12 cellular contexts compared by ENCODE assay signal in genomic region chr11:97739892-97740782, GRCh38.
DNase-seq lines count a peak whose midpoint lies in the region; ATAC-seq, FAIRE-seq and TF ChIP-seq lines count a peak whose summit lies in the region.
"Had no signal": no experiment of that assay in that cellular context is flagged by ENCODE, and none has a peak within 500 bp of the region (broad histone marks: within the 10 kb centered on the region; RNA-seq: fewer than 3 reads in every experiment).

No MANE protein-coding gene starts in this region.

- H3K27ac ChIP-seq in HepG2 (ENCODE audit: extremely low read length, insufficient read depth, low read length) (no peak overlapping the region), thyroid gland (no peak overlapping the region)

- TF ChIP-seq POLR2A in HepG2 (IDR thresholded peaks at IDR 0.05; ENCODE audit: insufficient read depth in 1 of 2, low read depth in 2 of 2, low read length in 2 of 2) (no peak), thyroid gland (IDR thresholded peaks at IDR 0.05) (no peak)

- ATAC-seq in HepG2, result no peak

- H3K4me1 ChIP-seq in HepG2 (ENCODE audit: insufficient read depth, low read length) (peaks cover 15% of the 10 kb centered on the region; the same call in 1 of the 2 replicates), thyroid gland (no peaks in the 10 kb centered on the region)

- BruUV-seq in HepG2 (replicated peaks; lab: Mats Ljungman, UMichigan), result no TSS peak

- POLR2A ChIA-PET in HepG2 (lab: Yijun Ruan, JAX), result no interaction called here

- H3K36me3 ChIP-seq in bronchial epithelial cell (ENCODE audit: control insufficient read depth, insufficient read depth, low read length) (no peaks in the 10 kb centered on the region), HepG2 (replicated peaks in 1 of 2; ENCODE audit: control insufficient read depth in 1 of 2, insufficient read depth in 2 of 2, low read length in 2 of 2) (no peaks in the 10 kb centered on the region), thyroid gland (no peaks in the 10 kb centered on the region)

- H2AFZ ChIP-seq in HepG2 (ENCODE audit: low read length), result no peak overlapping the region

- H3K4me2 ChIP-seq in HepG2 (ENCODE audit: low read depth, low read length), result no peak overlapping the region

- intact Hi-C loops in HepG2 (cut with micrococcal nuclease; ENCODE audit: unreplicated experiment) (no loop called here), thyroid gland (cut with DNase I) (no loop called here)

- TF ChIP-seq RAD21 in HepG2 (CRISPR knock-in tag; IDR thresholded peaks at IDR 0.05), result no peak

- TF ChIP-seq CTCF in bronchial epithelial cell (IDR thresholded peaks at IDR 0.05; ENCODE audit: insufficient read depth, low read length, severe bottlenecking) (no peak), HepG2 (CRISPR knock-in tag; IDR thresholded peaks at IDR 0.05) (no peak), thyroid gland (IDR thresholded peaks at IDR 0.05) (no peak)

- H3K9ac ChIP-seq in HepG2 (ENCODE audit: insufficient read depth, low read depth, low read length), result no peak overlapping the region

- H3K9me3 ChIP-seq in HepG2 (ENCODE audit: low read length) (peaks cover 57% of the 10 kb centered on the region), thyroid gland (no peaks in the 10 kb centered on the region)

- in situ Hi-C loops in HepG2 (cut with HindIII; ENCODE audit: extremely low pct_ligation_motif_present, low pct_unique_long_range_greater_than_20kb), result no loop called here

- no peak for FAIRE-seq in bronchial epithelial cell (lab: Jason Lieb, UNC)
- no peak for FAIRE-seq in HepG2 (lab: Jason Lieb, UNC)
- FAIRE-seq: D721Med, islet of Langerhans had no signal

- 68% methylated on average over 3 of the region's 4 CpGs for WGBS in HepG2 (ENCODE audit: low lambda C conversion rate)
- 46 to 58% methylated on average over 4 of the region's 4 CpGs for WGBS in thyroid gland, 2 donors

- peak; percentile 83 for DNase-seq in DMS53 (lab: John Stamatoyannopoulos, UW)
- peak; percentile 54 for DNase-seq in MV-4-11 (lab: John Stamatoyannopoulos, UW)
- DNase-seq in bronchial epithelial cell (ENCODE audit: low read depth), result peak; percentile 62
- DNase-seq in HepG2 (ENCODE audit: low spot score), result peak; percentile 13
- DNase-seq in thyroid gland, result no peak
- no peak for DNase-seq in GOT3 (lab: John Stamatoyannopoulos, UW)
- DNase-seq in NCI-H128 (lab: John Stamatoyannopoulos, UW; ENCODE audit: unreplicated experiment), result no peak
- no peak for DNase-seq in activated CD4-positive, alpha-beta T cell treated with anti-CD3 and anti-CD28 coated beads, Interleukin-2, amount 50 U/mL, for 48 hours
- DNase-seq: NCI-H2227 treated with DMSO at 0.1 percent for 48 hours, nucleus accumbens had no signal

- H3K27me3 ChIP-seq in bronchial epithelial cell (ENCODE audit: control insufficient read depth, insufficient read depth, low read length), result no peaks in the 10 kb centered on the region
- H3K27me3 ChIP-seq in HepG2 (ENCODE audit: control insufficient read depth in 1 of 2, insufficient read depth in 2 of 2, low read length in 2 of 2), result no peaks in the 10 kb centered on the region
- no peaks in the 10 kb centered on the region for H3K27me3 ChIP-seq in thyroid gland

- CTCF ChIA-PET in HepG2 (lab: Yijun Ruan, JAX; ENCODE audit: low intra/inter-chr PET ratio, low total read pairs), result no interaction called here

- TF ChIP-seq EP300 in HepG2 (IDR thresholded peaks at IDR 0.05; ENCODE audit: low read depth in 2 of 2, low read length in 2 of 2) (no peak; a peak in 1 of 4 replicates), HepG2 (CRISPR knock-in tag; IDR thresholded peaks at IDR 0.05; ENCODE audit: borderline replicate concordance) (no peak)

- H3K4me3 ChIP-seq in bronchial epithelial cell (ENCODE audit: low read depth, low read length), result no peak overlapping the region
- no peak overlapping the region for H3K4me3 ChIP-seq in HepG2 (replicated peaks in 1 of 3; ENCODE audit: insufficient read depth in 1 of 3, low read depth in 2 of 3, low read length in 3 of 3)
- no peak overlapping the region for H3K4me3 ChIP-seq in thyroid gland (replicated peaks in 1 of 3)

- no peaks in the 10 kb centered on the region for H4K20me1 ChIP-seq in HepG2 (ENCODE audit: insufficient read depth, low read length)

- H3K79me2 ChIP-seq in HepG2 (ENCODE audit: insufficient read depth, low read length), result no peaks in the 10 kb centered on the region

TF ChIP-seq in HepG2, 621 proteins besides CTCF, POLR2A, EP300 and RAD21:
- TF ChIP-seq MEIS1 (CRISPR knock-in tag; IDR thresholded peaks at IDR 0.05; ENCODE audit: borderline replicate concordance), result no peak
- no peak for TF ChIP-seq BCL6 (CRISPR knock-in tag; IDR thresholded peaks at IDR 0.05)
- no peak for TF ChIP-seq ZNF781 (CRISPR knock-in tag; IDR thresholded peaks at IDR 0.05; ENCODE audit: borderline replicate concordance, not compliant biosample characterization)
- TF ChIP-seq ZNF441 (CRISPR knock-in tag; IDR thresholded peaks at IDR 0.05; ENCODE audit: borderline replicate concordance), result no peak
- no peak for TF ChIP-seq MXD3 (CRISPR knock-in tag; IDR thresholded peaks at IDR 0.05)
- TF ChIP-seq, protein P1, sequence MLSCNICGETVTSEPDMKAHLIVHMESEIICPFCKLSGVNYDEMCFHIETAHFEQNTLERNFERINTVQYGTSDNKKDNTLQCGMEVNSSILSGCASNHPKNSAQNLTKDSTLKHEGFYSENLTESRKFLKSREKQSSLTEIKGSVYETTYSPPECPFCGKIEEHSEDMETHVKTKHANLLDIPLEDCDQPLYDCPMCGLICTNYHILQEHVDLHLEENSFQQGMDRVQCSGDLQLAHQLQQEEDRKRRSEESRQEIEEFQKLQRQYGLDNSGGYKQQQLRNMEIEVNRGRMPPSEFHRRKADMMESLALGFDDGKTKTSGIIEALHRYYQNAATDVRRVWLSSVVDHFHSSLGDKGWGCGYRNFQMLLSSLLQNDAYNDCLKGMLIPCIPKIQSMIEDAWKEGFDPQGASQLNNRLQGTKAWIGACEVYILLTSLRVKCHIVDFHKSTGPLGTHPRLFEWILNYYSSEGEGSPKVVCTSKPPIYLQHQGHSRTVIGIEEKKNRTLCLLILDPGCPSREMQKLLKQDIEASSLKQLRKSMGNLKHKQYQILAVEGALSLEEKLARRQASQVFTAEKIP (CRISPR knock-in tag; IDR thresholded peaks at IDR 0.05; ENCODE audit: borderline replicate concordance), result no peak
- no peak for TF ChIP-seq ZNF101 (CRISPR knock-in tag; IDR thresholded peaks at IDR 0.05; ENCODE audit: borderline replicate concordance, low read depth)
- no peak for TF ChIP-seq BHLHE40 (IDR thresholded peaks at IDR 0.05; ENCODE audit: low read length)
- TF ChIP-seq, protein P2, sequence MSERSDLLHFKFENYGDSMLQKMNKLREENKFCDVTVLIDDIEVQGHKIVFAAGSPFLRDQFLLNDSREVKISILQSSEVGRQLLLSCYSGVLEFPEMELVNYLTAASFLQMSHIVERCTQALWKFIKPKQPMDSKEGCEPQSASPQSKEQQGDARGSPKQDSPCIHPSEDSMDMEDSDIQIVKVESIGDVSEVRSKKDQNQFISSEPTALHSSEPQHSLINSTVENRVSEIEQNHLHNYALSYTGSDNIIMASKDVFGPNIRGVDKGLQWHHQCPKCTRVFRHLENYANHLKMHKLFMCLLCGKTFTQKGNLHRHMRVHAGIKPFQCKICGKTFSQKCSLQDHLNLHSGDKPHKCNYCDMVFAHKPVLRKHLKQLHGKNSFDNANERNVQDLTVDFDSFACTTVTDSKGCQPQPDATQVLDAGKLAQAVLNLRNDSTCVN (CRISPR knock-in tag; IDR thresholded peaks at IDR 0.05; ENCODE audit: borderline replicate concordance), result no peak

Comparison
In these comparisons a context has a peak if more than half of its experiments do, and no peak if none do; other contexts are left out.
1. DNase-seq: peak in DMS53 (single experiment), MV-4-11 (single experiment), bronchial epithelial cell (single experiment) and HepG2 (single experiment); none in thyroid gland (0 of 2), GOT3 (single experiment), NCI-H128 (single experiment) and activated CD4-positive, alpha-beta T cell treated with anti-CD3 and anti-CD28 coated beads, Interleukin-2, amount 50 U/mL, for 48 hours (0 of 2).